In genomic region chr3:30440880-30441279, GRCh38 we compare ENCODE assay signal across 15 cellular contexts.
DNase-seq lines count a peak whose midpoint lies in the region; ATAC-seq, FAIRE-seq and TF ChIP-seq lines count a peak whose summit lies in the region.
"Had no signal": no experiment of that assay in that cellular context is flagged by ENCODE, and none has a peak within 500 bp of the region (broad histone marks: within the 10 kb centered on the region; RNA-seq: fewer than 3 reads in every experiment).

No MANE protein-coding gene starts in this region.

- H3K4me2 ChIP-seq in astrocyte (ENCODE audit: low read length) = peak overlapping the region; percentile 5
- H3K4me2 ChIP-seq: BLaER1 treated with 17β-estradiol and CSF1 and Interleukin-3, amounts not matched to agents 10 nM and 100 nM had no signal

- WGBS in heart right ventricle, 2 donors = 31 to 39% methylated on average over 3 of the region's 3 CpGs

- H3K36me3 ChIP-seq in astrocyte (ENCODE audit: insufficient read depth, low read length) = no peaks in the 10 kb centered on the region
- no peaks in the 10 kb centered on the region for H3K36me3 ChIP-seq in heart right ventricle
- no peaks in the 10 kb centered on the region for H3K36me3 ChIP-seq in thoracic aorta
- H3K36me3 ChIP-seq: BLaER1 treated with 17β-estradiol and CSF1 and Interleukin-3, amounts not matched to agents 10 nM and 100 nM had no signal

- H3K79me2 ChIP-seq in astrocyte (ENCODE audit: insufficient read depth, low read length) = no peaks in the 10 kb centered on the region

- intact Hi-C loops in heart right ventricle (cut with DNase I) = loop anchor here in 4 of 10 donors (2.0 to 10.0 kb wide), 5 partner anchors 76 to 326 kb away; no protein-coding TSS in a partner anchor

- no peak overlapping the region for H3K9ac ChIP-seq in astrocyte (ENCODE audit: low read length)
- H3K9ac ChIP-seq: BLaER1 treated with 17β-estradiol and CSF1 and Interleukin-3, amounts not matched to agents 10 nM and 100 nM had no signal

- H3K27ac Mint-ChIP-seq in astrocyte (ENCODE audit: unreplicated experiment) (no peak overlapping the region), nephron (peak overlapping the region; percentile 7 to 32 (median 16))
- H3K27ac Mint-ChIP-seq: activated naive CD4-positive, alpha-beta T cell treated with anti-CD3 and anti-CD28 coated beads for 36 hours had no signal

- H3K4me1 Mint-ChIP-seq in astrocyte (ENCODE audit: low read depth, unreplicated experiment) (peaks cover 29% of the 10 kb centered on the region), nephron (peaks cover 51% of the 10 kb centered on the region)

- TF ChIP-seq CTCF in astrocyte (IDR thresholded peaks at IDR 0.05; ENCODE audit: insufficient read depth, low read depth, low read length) (no peak), heart right ventricle (IDR thresholded peaks at IDR 0.05) (no peak), nephron (IDR thresholded peaks at IDR 0.05; ENCODE audit: unreplicated experiment in 3 of 3) (no peak), thoracic aorta (IDR thresholded peaks at IDR 0.05) (no peak)

- no peaks in the 10 kb centered on the region for H3K9me3 Mint-ChIP-seq in astrocyte (ENCODE audit: unreplicated experiment)
- H3K9me3 Mint-ChIP-seq in nephron = peaks cover 3% of the 10 kb centered on the region

- DNase-seq in astrocyte (ENCODE audit: low read depth) (peak; percentile 73), heart right ventricle (peak in 1 of 2 donors; percentile 44), thoracic aorta (ENCODE audit: low spot score) (peak; percentile 20), NCI-H69 (lab: John Stamatoyannopoulos, UW) (no peak), D341Med (ENCODE audit: low spot score) (no peak), LoVo (ENCODE audit: low spot score) (no peak)
- DNase-seq: activated naive CD4-positive, alpha-beta T cell treated with anti-CD3 and anti-CD28 coated beads for 36 hours; MV-4-11; NCI-H2171; stimulated activated CD4-positive, alpha-beta T cell treated with anti-CD3 and anti-CD28 coated beads, Interleukin-1b, Interleukin-23, amount 100 ng/mL, for 48 hours had no signal

- H3K27me3 ChIP-seq in astrocyte (ENCODE audit: insufficient read depth, low read length) (no peaks in the 10 kb centered on the region), heart right ventricle (no peaks in the 10 kb centered on the region), thoracic aorta (replicated peaks; ENCODE audit: insufficient read depth) (no peaks in the 10 kb centered on the region)
- H3K27me3 ChIP-seq: BLaER1 treated with 17β-estradiol and CSF1 and Interleukin-3, amounts not matched to agents 10 nM and 100 nM had no signal

- H3K27me3 Mint-ChIP-seq in astrocyte (ENCODE audit: low read depth, unreplicated experiment) (no peaks in the 10 kb centered on the region), nephron (ENCODE audit: low read depth) (no peaks in the 10 kb centered on the region)

- H3K4me3 Mint-ChIP-seq in astrocyte (ENCODE audit: unreplicated experiment) (no peak overlapping the region), nephron (no peak overlapping the region)
- H3K4me3 Mint-ChIP-seq: activated naive CD4-positive, alpha-beta T cell treated with anti-CD3 and anti-CD28 coated beads for 36 hours; neural crest cell had no signal

- no peaks in the 10 kb centered on the region for H4K20me1 ChIP-seq in astrocyte (ENCODE audit: insufficient read depth, low read length)
- H4K20me1 ChIP-seq: BLaER1 treated with 17β-estradiol and CSF1 and Interleukin-3, amounts not matched to agents 10 nM and 100 nM had no signal

- no peak overlapping the region for H2AFZ ChIP-seq in astrocyte (ENCODE audit: low read depth, low read length)

- H3K9me3 ChIP-seq in astrocyte (ENCODE audit: insufficient read depth, low read depth, low read length) (no peaks in the 10 kb centered on the region), heart right ventricle (peaks cover 0 to 4% (median 0%) of the 10 kb centered on the region in 11 donors), thoracic aorta (no peaks in the 10 kb centered on the region)

- peak; percentile 72 for FAIRE-seq in astrocyte (lab: Jason Lieb, UNC)
- FAIRE-seq: colon had no signal

- ATAC-seq in heart right ventricle = peak; percentile 55 to 96 (median 89)
- ATAC-seq in thoracic aorta (ENCODE audit: insufficient number of reproducible peaks, low FRiP score, low read depth) = peak; percentile 46
- no peak for ATAC-seq in HG02610 (IDR thresholded peaks at IDR 0.05; ENCODE audit: unreplicated experiment)

- H3K36me3 Mint-ChIP-seq in astrocyte (ENCODE audit: low read depth, unreplicated experiment) (no peaks in the 10 kb centered on the region), nephron (ENCODE audit: low read depth) (no peaks in the 10 kb centered on the region)

- H3K4me3 ChIP-seq in astrocyte (ENCODE audit: insufficient read depth, low read depth, low read length) (no peak overlapping the region), heart right ventricle (no peak overlapping the region), thoracic aorta (no peak overlapping the region)
- H3K4me3 ChIP-seq: BLaER1 treated with 17β-estradiol and CSF1 and Interleukin-3, amounts not matched to agents 10 nM and 100 nM had no signal

- H3K27ac ChIP-seq in astrocyte (ENCODE audit: low read depth, low read length) = no peak overlapping the region
- H3K27ac ChIP-seq in heart right ventricle = peak overlapping the region; percentile 53 to 88 (median 74)
- peak overlapping the region; percentile 68 to 77 for H3K27ac ChIP-seq in thoracic aorta
- H3K27ac ChIP-seq: BLaER1 treated with 17β-estradiol and CSF1 and Interleukin-3, amounts not matched to agents 10 nM and 100 nM had no signal

- peaks cover 15% of the 10 kb centered on the region for H3K4me1 ChIP-seq in astrocyte (ENCODE audit: insufficient read depth, low read length)
- peaks cover 0 to 54% (median 44%) of the 10 kb centered on the region in 9 donors for H3K4me1 ChIP-seq in heart right ventricle
- H3K4me1 ChIP-seq in thoracic aorta (ENCODE audit: control insufficient read depth in 1 of 2, low read depth in 2 of 2) = peaks cover 55 to 91% of the 10 kb centered on the region in 2 donors

Comparison
In these comparisons a context has a peak if more than half of its experiments do, and no peak if none do; other contexts are left out.
1. DNase-seq: peak in astrocyte (single experiment) and thoracic aorta (single experiment); none in NCI-H69 (single experiment), D341Med (single experiment) and LoVo (single experiment).